14 cellular contexts compared by ENCODE assay signal in genomic region chr4:3614731-3614980, GRCh38.
A peak's percentile ranks its signal among the peaks of the same experiment; 100 is the strongest.
DNase-seq lines count a peak whose midpoint lies in the region; ATAC-seq and TF ChIP-seq lines count a peak whose summit lies in the region.
"Had no signal": no experiment of that assay in that cellular context is flagged by ENCODE, and none has a peak within 500 bp of the region (broad histone marks: within the 10 kb centered on the region; RNA-seq: fewer than 3 reads in every experiment).

No MANE protein-coding gene starts in this region.

- DNase-seq in Right ventricle myocardium inferior (ENCODE audit: missing footprints) (no peak), right atrium auricular region (ENCODE audit: low spot score) (no peak), posterior vena cava (ENCODE audit: low spot score) (peak; percentile 54), NK-92 (lab: John Stamatoyannopoulos, UW; ENCODE audit: unreplicated experiment) (no peak), NCI-H1694 (lab: John Stamatoyannopoulos, UW) (no peak)
- DNase-seq: 8988T; AML-193; Calu3; CD4-positive, CD25-positive, alpha-beta regulatory T cell; HCEC 1CT; IMR-90 had no signal

- H3K4me1 Mint-ChIP-seq in nephron: peaks cover 54% of the 10 kb centered on the region

- H3K9me3 ChIP-seq in right atrium auricular region: no peaks in the 10 kb centered on the region
- H3K9me3 ChIP-seq: BLaER1 had no signal

- no peaks in the 10 kb centered on the region for H3K4me1 ChIP-seq in right atrium auricular region

- TF ChIP-seq CTCF in right atrium auricular region (IDR thresholded peaks at IDR 0.05) (no peak), nephron (IDR thresholded peaks at IDR 0.05; ENCODE audit: unreplicated experiment in 3 of 3) (no peak)

- H3K27me3 Mint-ChIP-seq in nephron (ENCODE audit: low read depth): peaks cover 28% of the 10 kb centered on the region

- no peak overlapping the region for H3K4me3 ChIP-seq in right atrium auricular region
- H3K4me3 ChIP-seq: BLaER1 had no signal

- ATAC-seq in Right ventricle myocardium inferior (peak; percentile 26), HG02642 (IDR thresholded peaks at IDR 0.05; ENCODE audit: poor library complexity, unreplicated experiment) (no peak)

- intact Hi-C loops in Right ventricle myocardium inferior (cut with DNase I): no loop called here
- intact Hi-C loops in posterior vena cava (cut with DNase I): no loop called here

- H3K36me3 ChIP-seq in right atrium auricular region: no peaks in the 10 kb centered on the region
- H3K36me3 ChIP-seq: BLaER1 had no signal

- no peak overlapping the region for H3K27ac ChIP-seq in right atrium auricular region
- H3K27ac ChIP-seq: BLaER1 had no signal

- no peaks in the 10 kb centered on the region for H3K27me3 ChIP-seq in right atrium auricular region
- H3K27me3 ChIP-seq: BLaER1 had no signal

- H3K9me3 Mint-ChIP-seq in nephron: peaks cover 12% of the 10 kb centered on the region

- H3K4me3 Mint-ChIP-seq in nephron: no peak overlapping the region
- H3K4me3 Mint-ChIP-seq: CD4-positive, CD25-positive, alpha-beta regulatory T cell had no signal

- H3K36me3 Mint-ChIP-seq in nephron (ENCODE audit: low read depth): peaks cover 4% of the 10 kb centered on the region
- H3K36me3 Mint-ChIP-seq: CD4-positive, CD25-positive, alpha-beta regulatory T cell had no signal

- H3K27ac Mint-ChIP-seq in nephron: peak overlapping the region; percentile 12 to 44 (median 39)
- H3K27ac Mint-ChIP-seq: CD4-positive, CD25-positive, alpha-beta regulatory T cell had no signal
